8 cellular contexts compared by ENCODE assay signal in genomic region chr17:6755731-6756184, GRCh38. TPM values are rescaled to one million over a fixed set of nuclear protein-coding genes. Genes with fewer than 3 reads are reported as not detected.
A peak's percentile ranks its signal among the peaks of the same experiment; 100 is the strongest.
DNase-seq lines count a peak whose midpoint lies in the region; ATAC-seq and TF ChIP-seq lines count a peak whose summit lies in the region.

Gene XAF1, plus strand, starts transcription at chr17:6756046. Its CDS starts 33 bp downstream, at chr17:6756079.

- H3K4me3 ChIP-seq in colonic mucosa (peak within 1 kb of the TSS; percentile 50), mesodermal cell (ENCODE audit: extremely low read depth, insufficient read depth, low read length, poor library complexity, severe bottlenecking) (no peak within 1 kb of the TSS), stomach (peak within 1 kb of the TSS; percentile 46 to 79 (median 61))

- H3K27ac ChIP-seq in colonic mucosa (peak within 1 kb of the TSS; percentile 82), mesodermal cell (ENCODE audit: low read depth, low read length, severe bottlenecking) (peak within 1 kb of the TSS; percentile 41), stomach (peak within 1 kb of the TSS; percentile 67 to 94 (median 81))

- H3K9ac ChIP-seq in colonic mucosa (ENCODE audit: low read depth in 2 of 2, low read length in 2 of 2) = peak within 1 kb of the TSS; percentile 72 to 75

- no peak for TF ChIP-seq CTCF in colonic mucosa (IDR thresholded peaks at IDR 0.05)
- no peak for TF ChIP-seq CTCF in stomach (IDR thresholded peaks at IDR 0.05)

- WGBS in mesodermal cell (ENCODE audit: insufficient coverage in 2 of 2), 2 experiments = 75 to 85% methylated on average over 14 of the region's 14 CpGs
- 1 to 8% (median 5%) methylated on average over 14 of the region's 14 CpGs for WGBS in stomach, 5 donors

- TF ChIP-seq POLR2A in stomach (IDR thresholded peaks at IDR 0.05) = no peak

- H3K36me3 ChIP-seq in colonic mucosa (no peaks in the 10 kb centered on the region), mesodermal cell (ENCODE audit: control insufficient read depth, insufficient read depth, low read length) (no peaks in the 10 kb centered on the region), stomach (peaks cover 0 to 31% (median 28%) of the 10 kb centered on the region in 4 donors)

- DNase-seq in activated gamma-delta T cell treated with Interleukin-2 at 50 U/mL for 16 hours (peak; percentile 35), activated gamma-delta T cell (lab: John Stamatoyannopoulos, UW) (no peak), UCSD-AML1 (lab: John Stamatoyannopoulos, UW; ENCODE audit: unreplicated experiment) (peak; percentile 62), colonic mucosa (peak; percentile 61), stomach (peak; percentile 46), NCI-H187 treated with DMSO at 0.1 percent for 48 hours (lab: John Stamatoyannopoulos, UW) (no peak)

- H3K9me3 ChIP-seq in colonic mucosa = no peaks in the 10 kb centered on the region
- no peaks in the 10 kb centered on the region for H3K9me3 ChIP-seq in mesodermal cell (ENCODE audit: control insufficient read depth, low read length)
- H3K9me3 ChIP-seq in stomach = no peaks in the 10 kb centered on the region

- no peak for ATAC-seq in GM18868 (IDR thresholded peaks at IDR 0.05; ENCODE audit: unreplicated experiment)

- H3K4me1 ChIP-seq in colonic mucosa (no peaks in the 10 kb centered on the region), mesodermal cell (ENCODE audit: control insufficient read depth, insufficient read depth, low read length, poor library complexity, severe bottlenecking) (peaks cover 13% of the 10 kb centered on the region), stomach (peaks cover 11 to 63% (median 42%) of the 10 kb centered on the region in 4 donors)

- intact Hi-C loops in colonic mucosa (cut with DNase I) (no loop called here), stomach (cut with DNase I; ENCODE audit: low total_unique reads) (no loop called here)

- H3K27me3 ChIP-seq in colonic mucosa = no peaks in the 10 kb centered on the region
- H3K27me3 ChIP-seq in stomach = no peaks in the 10 kb centered on the region

- no peak for TF ChIP-seq EP300 in stomach (IDR thresholded peaks at IDR 0.05)

RNA-seq across cellular contexts. Expression of gene XAF1, which starts in this region (rescaled TPM):
- total RNA-seq in colonic mucosa (10 to 100 TPM in 1 of 2 donors, 1 to 10 TPM in 1; 8.5 to 11.7 TPM), stomach (100 to 1,000 TPM in 1 of 5 donors, 10 to 100 TPM in 3, 1 to 10 TPM in 1; 7.2 to 116 (median 32.5) TPM)
- 0.29 TPM for polyA plus RNA-seq in mesodermal cell (2013, experiment 1 of 2)
- 0.56 TPM for polyA plus RNA-seq in mesodermal cell (2013, experiment 2 of 2)
- 10 to 100 TPM in 2 of 3 donors, 1 to 10 TPM in 1; 7.9 to 33.7 (median 11.5) TPM for polyA plus RNA-seq in stomach

Comparison
In these comparisons a context has a peak if more than half of its experiments do, and no peak if none do; other contexts are left out.
1. DNase-seq: peak in activated gamma-delta T cell treated with Interleukin-2 at 50 U/mL for 16 hours (single experiment), UCSD-AML1 (single experiment), colonic mucosa (single experiment) and stomach (single experiment); none in activated gamma-delta T cell (single experiment) and NCI-H187 treated with DMSO at 0.1 percent for 48 hours (single experiment).
2. Peak in every context shown above with its lines, with median percentiles within 50 percentile points of each other: H3K27ac ChIP-seq.